ENCODE assay signal across 19 cellular contexts in genomic region chrX:72366746-72367145, GRCh38.
DNase-seq lines count a peak whose midpoint lies in the region; ATAC-seq and TF ChIP-seq lines count a peak whose summit lies in the region.
"Had no signal": no experiment of that assay in that cellular context is flagged by ENCODE, and none has a peak within 500 bp of the region (broad histone marks: within the 10 kb centered on the region; RNA-seq: fewer than 3 reads in every experiment).

No MANE protein-coding gene starts in this region.

- H3K27ac Mint-ChIP-seq in brain (peak overlapping the region in 4 of 5 experiments; percentile 78 to 97 (median 90)), nephron progenitor cell (peak overlapping the region; percentile 97)
- H3K27ac Mint-ChIP-seq: CD8-positive, alpha-beta T cell had no signal

- no peaks in the 10 kb centered on the region for H3K4me1 ChIP-seq in osteoblast (ENCODE audit: insufficient read depth, low read length)
- H3K4me1 ChIP-seq: SJSA1 had no signal

- H3K4me1 Mint-ChIP-seq in brain, result peaks cover 23% of the 10 kb centered on the region
- H3K4me1 Mint-ChIP-seq in nephron progenitor cell, result peaks cover 42% of the 10 kb centered on the region

- no peaks in the 10 kb centered on the region for H4K20me1 ChIP-seq in osteoblast (ENCODE audit: insufficient read depth, low read length)

- H3K36me3 Mint-ChIP-seq in brain (no peaks in the 10 kb centered on the region), nephron progenitor cell (ENCODE audit: low read depth) (peaks cover 28% of the 10 kb centered on the region)

- no peak overlapping the region for H3K4me3 ChIP-seq in osteoblast (ENCODE audit: insufficient read depth, low read length)
- H3K4me3 ChIP-seq: MG63, SJSA1 had no signal

- TF ChIP-seq CTCF in brain (conservative IDR thresholded peaks at IDR 0.05), result no peak
- no peak for TF ChIP-seq CTCF in nephron progenitor cell (IDR thresholded peaks at IDR 0.05)
- TF ChIP-seq CTCF in osteoblast (IDR thresholded peaks at IDR 0.05; ENCODE audit: extremely low read depth, low read depth, low read length), result no peak

- H3K79me2 ChIP-seq in osteoblast (ENCODE audit: insufficient read depth, low read length), result no peaks in the 10 kb centered on the region

- no peaks in the 10 kb centered on the region for H3K36me3 ChIP-seq in osteoblast (ENCODE audit: insufficient read depth, low read length)
- H3K36me3 ChIP-seq: MG63, SJSA1 had no signal

- peaks cover 31% of the 10 kb centered on the region for H3K27me3 ChIP-seq in osteoblast (ENCODE audit: insufficient read depth, low read length)
- H3K27me3 ChIP-seq: MG63, SJSA1 had no signal

- H3K9me3 ChIP-seq in osteoblast (ENCODE audit: low read depth, low read length), result no peaks in the 10 kb centered on the region
- H3K9me3 ChIP-seq: MG63, SJSA1 had no signal

- H3K27me3 Mint-ChIP-seq in brain, result no peaks in the 10 kb centered on the region
- H3K27me3 Mint-ChIP-seq in nephron progenitor cell (ENCODE audit: low read depth, poor library complexity), result no peaks in the 10 kb centered on the region

- no peak for ATAC-seq in HG02571 (IDR thresholded peaks at IDR 0.05; ENCODE audit: unreplicated experiment)
- ATAC-seq: CD8-positive, alpha-beta T cell; Right ventricle myocardium inferior had no signal

- DNase-seq in COR-L47 (lab: John Stamatoyannopoulos, UW) (peak; percentile 0), NCI-H2081 treated with DMSO at 0.1 percent for 48 hours (lab: John Stamatoyannopoulos, UW) (peak; percentile 43), nephron progenitor cell (no peak), osteoblast (ENCODE audit: insufficient read length, low spot score, missing footprints) (no peak)
- no peak for DNase-seq in activated CD8-positive, alpha-beta memory T cell treated with anti-CD3 and anti-CD28 coated beads, Interleukin-2, amount 50 U/mL, for 4 hours
- no peak for DNase-seq in activated CD4-positive, alpha-beta T cell treated with anti-CD3 and anti-CD28 coated beads for 4 hours
- DNase-seq: ACHN; Calu3; CD8-positive, alpha-beta T cell; DMS53; MG63; NCI-H1694 treated with DMSO at 0.1 percent for 48 hours; NCI-H2107; NCI-H226; NCI-H748 treated with DMSO at 0.1 percent for 48 hours had no signal

- no peak overlapping the region for H3K27ac ChIP-seq in osteoblast (ENCODE audit: low read depth, low read length)
- H3K27ac ChIP-seq: SJSA1 had no signal

- H3K9me3 Mint-ChIP-seq in brain, result peaks cover 0 to 5% (median 0%) of the 10 kb centered on the region in 5 experiments
- H3K9me3 Mint-ChIP-seq in nephron progenitor cell, result peaks cover 48% of the 10 kb centered on the region
- H3K9me3 Mint-ChIP-seq: CD8-positive, alpha-beta T cell had no signal

- H3K4me3 Mint-ChIP-seq in brain (no peak overlapping the region), nephron progenitor cell (peak overlapping the region; percentile 24)
- H3K4me3 Mint-ChIP-seq: CD8-positive, alpha-beta T cell had no signal

- no peak overlapping the region for H2AFZ ChIP-seq in osteoblast (ENCODE audit: low read length)

- no peak overlapping the region for H3K4me2 ChIP-seq in osteoblast (ENCODE audit: insufficient read depth, low read length)

Comparison
In these comparisons a context has a peak if more than half of its experiments do, and no peak if none do; other contexts are left out.
1. DNase-seq: peak in COR-L47 (single experiment) and NCI-H2081 treated with DMSO at 0.1 percent for 48 hours (single experiment); none in nephron progenitor cell (single experiment), osteoblast (single experiment), activated CD8-positive, alpha-beta memory T cell treated with anti-CD3 and anti-CD28 coated beads, Interleukin-2, amount 50 U/mL, for 4 hours (single experiment) and activated CD4-positive, alpha-beta T cell treated with anti-CD3 and anti-CD28 coated beads for 4 hours (0 of 2).